In genomic region chr11:133894956-133895549, GRCh38 we compare ENCODE assay signal across 1 cellular context.
TF ChIP-seq lines count a peak whose summit lies in the region.

No MANE protein-coding gene starts in this region.

TF ChIP-seq in GM12878, 131 proteins besides CTCF, POLR2A, EP300 and RAD21 (continued from another document):
- TF ChIP-seq PAX5 (IDR thresholded peaks at IDR 0.05; ENCODE audit: borderline replicate concordance, low read depth, low read length) (peak; percentile 61; the same call in 1 of the 2 replicates), RELA (IDR thresholded peaks at IDR 0.05; ENCODE audit: borderline replicate concordance, partially characterized antibody) (peak; percentile 30), CBX5 (IDR thresholded peaks at IDR 0.05; ENCODE audit: low read depth) (no peak), SUZ12 (IDR thresholded peaks at IDR 0.05; ENCODE audit: unreplicated experiment) (no peak)
